In genomic region chr5:78341445-78341844, GRCh38 we compare ENCODE assay signal across 27 cellular contexts.
"Had no signal": no experiment of that assay in that cellular context is flagged by ENCODE, and none has a peak within 500 bp of the region (broad histone marks: within the 10 kb centered on the region; RNA-seq: fewer than 3 reads in every experiment).

No MANE protein-coding gene starts in this region.

- H3K36me3 ChIP-seq: breast epithelium, colonic mucosa, esophagus squamous epithelium, gastroesophageal sphincter, thoracic aorta, vagina had no signal

- FAIRE-seq: astrocyte, islet of Langerhans had no signal

- H3K9me3 ChIP-seq: colonic mucosa had no signal

- H3K4me3 ChIP-seq: breast epithelium, colonic mucosa, dorsolateral prefrontal cortex, esophagus squamous epithelium, gastroesophageal sphincter, thoracic aorta, vagina had no signal

- DNase-seq: activated B cell treated with CpG ODN at 0.5 μM for 24 hours; activated CD4-positive, alpha-beta T cell treated with anti-CD3 and anti-CD28 coated beads for 36 hours; activated CD4-positive, alpha-beta T cell treated with anti-CD3 and anti-CD28 coated beads, Interleukin-2, amount 50 U/mL, for 4 hours; activated CD8-positive, alpha-beta memory T cell treated with anti-CD3 and anti-CD28 coated beads for 24 hours; activated CD8-positive, alpha-beta memory T cell treated with anti-CD3 and anti-CD28 coated beads, Interleukin-2, amount 50 U/mL, for 48 hours; activated naive CD4-positive, alpha-beta T cell; activated naive CD8-positive, alpha-beta T cell treated with anti-CD3 and anti-CD28 coated beads for 36 hours; activated T-cell treated with anti-CD3 and anti-CD28 coated beads, Interleukin-2, amount 50 U/mL, for 4 hours; colonic mucosa; dorsolateral prefrontal cortex; effector memory CD8-positive, alpha-beta T cell; esophagus squamous epithelium; head of caudate nucleus; hypothalamus; left ventricle myocardium superior; mammary epithelial cell; naive thymus-derived CD8-positive, alpha-beta T cell; retina; stimulated activated CD4-positive, alpha-beta T cell treated with anti-CD3 and anti-CD28 coated beads, Interleukin-2, amount 100 ng/mL, for 48 hours; stimulated activated CD8-positive, alpha-beta memory T cell treated with anti-CD3 and anti-CD28 coated beads, Interleukin-4, amount 100 ng/mL, for 48 hours; stimulated activated naive B cell treated with anti-CD40 and anti-IgM and Interleukin-4, amounts not matched to agents 10 μg/mL and 1 μg/mL and 100 μg/mL, for 72 hours had no signal

- ATAC-seq: activated CD4-positive, alpha-beta T cell treated with anti-CD3 and anti-CD28 coated beads for 36 hours; activated T-cell treated with anti-CD3 and anti-CD28 coated beads, Interleukin-2, amount 50 U/mL, for 4 hours; effector memory CD8-positive, alpha-beta T cell; gastroesophageal sphincter; left ventricle myocardium superior; naive thymus-derived CD8-positive, alpha-beta T cell; stimulated activated naive B cell treated with anti-CD40 and anti-IgM and Interleukin-4, amounts not matched to agents 10 μg/mL and 1 μg/mL and 100 μg/mL, for 72 hours had no signal

- H3K4me1 ChIP-seq: breast epithelium, colonic mucosa, esophagus squamous epithelium, gastroesophageal sphincter, vagina had no signal

- H3K27me3 ChIP-seq: breast epithelium, colonic mucosa, dorsolateral prefrontal cortex, esophagus squamous epithelium, gastroesophageal sphincter, vagina had no signal

- H3K27ac ChIP-seq: breast epithelium, colonic mucosa, dorsolateral prefrontal cortex, esophagus squamous epithelium, gastroesophageal sphincter, thoracic aorta, vagina had no signal
